Comparison of ENCODE assay signal across 26 cellular contexts in genomic region chr5:3429962-3430361, GRCh38.
"Had no signal": no experiment of that assay in that cellular context is flagged by ENCODE, and none has a peak within 500 bp of the region (broad histone marks: within the 10 kb centered on the region; RNA-seq: fewer than 3 reads in every experiment).

No MANE protein-coding gene starts in this region.

- DNase-seq: activated CD4-positive, alpha-beta T cell treated with anti-CD3 and anti-CD28 coated beads for 48 hours; activated CD4-positive, alpha-beta T cell treated with anti-CD3 and anti-CD28 coated beads, Interleukin-2, amount 50 U/mL, for 48 hours; activated CD8-positive, alpha-beta memory T cell treated with anti-CD3 and anti-CD28 coated beads for 24 hours; activated effector memory CD4-positive, alpha-beta T cell treated with Interleukin-2 at 50 U/mL for 16 hours; activated naive CD4-positive, alpha-beta T cell treated with Interleukin-2 at 50 U/mL for 16 hours; endodermal cell; esophagus squamous epithelium; gastrocnemius medialis; hippocampal formation; left lung; lower lobe of right lung; nephron progenitor cell; ovary; stimulated activated CD4-positive, alpha-beta T cell treated with anti-CD3 and anti-CD28 coated beads, Interleukin-1b, Interleukin-23, amount 100 ng/mL, for 48 hours; stimulated activated CD4-positive, alpha-beta T cell treated with anti-CD3 and anti-CD28 coated beads, Interleukin-4, amount 100 ng/mL, for 4 hours; stimulated activated CD8-positive, alpha-beta memory T cell treated with anti-CD3 and anti-CD28 coated beads, Interleukin-4, amount 100 ng/mL, for 48 hours; stimulated activated naive CD8-positive, alpha-beta T cell treated with anti-CD3 and anti-CD28 coated beads, Interleukin-15, amount 100 ng/mL, for 72 hours; T1000; thyroid gland; WERI-Rb-1 had no signal

- H3K4me3 ChIP-seq: esophagus squamous epithelium, gastrocnemius medialis, left lung, lower lobe of right lung, ovary, prostate gland, smooth muscle cell, thyroid gland, upper lobe of left lung, vagina had no signal

- H3K9me3 ChIP-seq: esophagus squamous epithelium, gastrocnemius medialis, left lung, lower lobe of right lung, ovary, prostate gland, thyroid gland, upper lobe of left lung, vagina had no signal

- ATAC-seq: activated CD4-positive, CD25-positive, alpha-beta regulatory T cell treated with anti-CD3 and anti-CD28 coated beads, Interleukin-2, amount 50 U/mL, for 24 hours; gastrocnemius medialis; left lung; lower lobe of right lung; stimulated activated memory B cell treated with anti-CD40 and anti-IgM and Interleukin-4, amounts not matched to agents 10 μg/mL and 1 μg/mL and 100 μg/mL, for 72 hours; stimulated activated naive CD8-positive, alpha-beta T cell treated with anti-CD3 and anti-CD28 coated beads, Interleukin-15, amount 100 ng/mL, for 72 hours had no signal

- H3K27me3 ChIP-seq: left lung, ovary, thyroid gland, upper lobe of left lung, vagina had no signal

- H3K36me3 ChIP-seq: esophagus squamous epithelium, gastrocnemius medialis, left lung, lower lobe of right lung, ovary, prostate gland, thyroid gland, upper lobe of left lung, vagina, WERI-Rb-1 had no signal

- H3K4me2 ChIP-seq: smooth muscle cell had no signal

- H3K4me1 ChIP-seq: esophagus squamous epithelium, gastrocnemius medialis, left lung, lower lobe of right lung, prostate gland, thyroid gland, upper lobe of left lung, vagina had no signal

- H3K27ac ChIP-seq: esophagus squamous epithelium, gastrocnemius medialis, left lung, lower lobe of right lung, ovary, prostate gland, thyroid gland, upper lobe of left lung, vagina, WERI-Rb-1 had no signal
